In genomic region chr1:45622891-45623394, GRCh38 we compare ENCODE assay signal across 2 cellular contexts.
TF ChIP-seq lines count a peak whose summit lies in the region.

No MANE protein-coding gene starts in this region.

TF ChIP-seq in SK-N-SH, 30 proteins besides CTCF, POLR2A, EP300 and RAD21 (continued from another document):
- TF ChIP-seq EZH2phosphoT487 (IDR thresholded peaks at IDR 0.05; ENCODE audit: borderline replicate concordance, low read depth) (no peak), MEF2A (IDR thresholded peaks at IDR 0.05; ENCODE audit: borderline replicate concordance, low read depth) (no peak), JUND (IDR thresholded peaks at IDR 0.05) (no peak), REST (IDR thresholded peaks at IDR 0.05; ENCODE audit: low read depth, low read length) (no peak), SMC3 (IDR thresholded peaks at IDR 0.05; ENCODE audit: low read depth, low read length) (no peak), ELF1 (IDR thresholded peaks at IDR 0.05) (no peak), TCF12 (IDR thresholded peaks at IDR 0.05) (no peak), MXI1 (IDR thresholded peaks at IDR 0.05; ENCODE audit: low read depth, low read length) (no peak), CHD2 (IDR thresholded peaks at IDR 0.05; ENCODE audit: low read length, partially characterized antibody) (no peak), SIN3A (IDR thresholded peaks at IDR 0.05; ENCODE audit: borderline replicate concordance, low read depth, low read length) (no peak), TAF1 (IDR thresholded peaks at IDR 0.05; ENCODE audit: borderline replicate concordance, low read depth, low read length) (no peak), RFX5 (IDR thresholded peaks at IDR 0.05; ENCODE audit: low read length) (no peak)

TF ChIP-seq in SK-N-SH treated with all-trans-retinoic acid at 6 μM for 48 hours, 23 proteins besides CTCF, POLR2A, EP300 and RAD21 (continued from another document):
- TF ChIP-seq PATZ1 (CRISPR knock-in tag; IDR thresholded peaks at IDR 0.05; ENCODE audit: borderline replicate concordance): no peak
